Comparison of ENCODE assay signal across 8 cellular contexts in genomic region chr7:156999611-157000046, GRCh38. TPM values are rescaled to one million over a fixed set of nuclear protein-coding genes. Genes with fewer than 3 reads are reported as not detected.
A peak's percentile ranks its signal among the peaks of the same experiment; 100 is the strongest.
DNase-seq lines count a peak whose midpoint lies in the region; ATAC-seq and TF ChIP-seq lines count a peak whose summit lies in the region.

No MANE protein-coding gene starts in this region.

- CTCF ChIA-PET in MCF 10A (lab: Yijun Ruan, JAX), result interaction anchor here (0.7 kb wide), 1 partner anchor 1892 kb away, joined by 3 read pairs; no protein-coding TSS in a partner anchor

- H3K4me3 Mint-ChIP-seq in MCF 10A (ENCODE audit: unreplicated experiment), result peak overlapping the region; percentile 57

- H3K27ac Mint-ChIP-seq in MCF 10A (ENCODE audit: low read depth, unreplicated experiment), result peak overlapping the region; percentile 42

- H3K27ac ChIP-seq in GM23248 (no peak overlapping the region), mesodermal cell (ENCODE audit: low read depth, low read length, severe bottlenecking) (no peak overlapping the region)

- no peaks in the 10 kb centered on the region for H4K20me1 ChIP-seq in GM23248 (ENCODE audit: insufficient read depth)

- no peak for TF ChIP-seq CTCF in MCF 10A (IDR thresholded peaks at IDR 0.05; ENCODE audit: unreplicated experiment)

- H3K4me2 ChIP-seq in GM23248 (ENCODE audit: unreplicated experiment), result no peak overlapping the region

- H3K9me3 ChIP-seq in GM23248 (ENCODE audit: low read depth) (no peaks in the 10 kb centered on the region), mesodermal cell (ENCODE audit: control insufficient read depth, low read length) (no peaks in the 10 kb centered on the region)

- H3K79me2 ChIP-seq in GM23248 (ENCODE audit: insufficient read depth), result no peaks in the 10 kb centered on the region

- no peaks in the 10 kb centered on the region for H3F3A ChIP-seq in GM23248 (ENCODE audit: insufficient read depth)

- H3K9me2 ChIP-seq in GM23248 (ENCODE audit: insufficient read depth), result no peaks in the 10 kb centered on the region

- no peaks in the 10 kb centered on the region for H3K27me3 Mint-ChIP-seq in MCF 10A (ENCODE audit: insufficient read depth, unreplicated experiment)

- no peaks in the 10 kb centered on the region for H3K9me3 Mint-ChIP-seq in MCF 10A (ENCODE audit: unreplicated experiment)

- no peaks in the 10 kb centered on the region for H3K4me1 ChIP-seq in GM23248 (ENCODE audit: insufficient read depth)
- peaks cover 18% of the 10 kb centered on the region for H3K4me1 ChIP-seq in mesodermal cell (ENCODE audit: control insufficient read depth, insufficient read depth, low read length, poor library complexity, severe bottlenecking)

- H3K4me1 Mint-ChIP-seq in MCF 10A (ENCODE audit: insufficient read depth, unreplicated experiment), result peaks cover 6% of the 10 kb centered on the region

- 1 to 16% methylated on average over 22 to 45 of the region's 56 CpGs for WGBS in GM23248 (ENCODE audit: low coverage in 1 of 2, low lambda C conversion rate in 2 of 2, missing lambda C conversion rate in 2 of 2), 2 experiments
- 1% methylated on average over 36 to 42 of the region's 56 CpGs for WGBS in mesodermal cell (ENCODE audit: insufficient coverage in 2 of 2), 2 experiments

- no peak overlapping the region for H3K9ac ChIP-seq in GM23248

- no peaks in the 10 kb centered on the region for H3K36me3 ChIP-seq in GM23248 (ENCODE audit: low read depth)
- no peaks in the 10 kb centered on the region for H3K36me3 ChIP-seq in mesodermal cell (ENCODE audit: control insufficient read depth, insufficient read depth, low read length)

- in situ Hi-C loops in GM23248 (cut with MboI), result no loop called here

- no TSS peak for BruUV-seq in MCF 10A (replicated peaks; lab: Mats Ljungman, UMichigan)

- H3K4me3 ChIP-seq in GM23248 (0 out of 2 replicates have a peak overlapping the region, but pooled peaks have one; percentile 17), mesodermal cell (ENCODE audit: extremely low read depth, insufficient read depth, low read length, poor library complexity, severe bottlenecking) (peak overlapping the region; percentile 18)

- no peak overlapping the region for H2AFZ ChIP-seq in GM23248

- DNase-seq in AG20443 (ENCODE audit: low spot score) (peak; percentile 17), GM23248 (no peak), MCF 10A (ENCODE audit: unreplicated experiment) (no peak), occipital lobe (lab: John Stamatoyannopoulos, UW) (no peak), medulla oblongata (ENCODE audit: extremely low spot score) (no peak)

- POLR2A ChIA-PET in MCF 10A (lab: Yijun Ruan, JAX), result interaction anchor here (1.0 to 1.2 kb wide), 2 partner anchors 11 to 137 kb away, joined by 4 read pairs; partner anchors contain the start of gene MNX1

- intact Hi-C loops in MCF 10A (cut with micrococcal nuclease), result no loop called here

- H3K36me3 Mint-ChIP-seq in MCF 10A (ENCODE audit: insufficient read depth, unreplicated experiment), result peaks cover 5% of the 10 kb centered on the region

- H3K27me3 ChIP-seq in GM23248 (replicated peaks; ENCODE audit: insufficient read depth), result peaks cover 87% of the 10 kb centered on the region

- ATAC-seq in GM19397 (IDR thresholded peaks at IDR 0.05; ENCODE audit: unreplicated experiment) (no peak), HG03097 (IDR thresholded peaks at IDR 0.05; ENCODE audit: low FRiP score, unreplicated experiment) (no peak)

RNA-seq across cellular contexts. Expression of gene MNX1, which starts 10.8 kb away (rescaled TPM):
- not detected in 2 replicates for total RNA-seq in GM23248 (2014; rRNA removed; shearing (Covaris generic))
- polyA plus RNA-seq in GM23248 (2016; fragmentation: Nextera tagmentation; extraction: Ambion mirVana), result not detected in 2 replicates
- total RNA-seq in MCF 10A (2022) (0.42 and 0.47 TPM in 2 replicates), occipital lobe (not detected)
- polyA plus RNA-seq in mesodermal cell (2013, experiment 1 of 2), result not detected
- polyA plus RNA-seq in mesodermal cell (2013, experiment 2 of 2), result not detected

RNA-seq across cellular contexts. Expression of gene NOM1, which starts 50.1 kb away (rescaled TPM):
- total RNA-seq in GM23248 (2014; rRNA removed; shearing (Covaris generic)), result 13.7 and 17.9 TPM in 2 replicates
- polyA plus RNA-seq in GM23248 (2016; fragmentation: Nextera tagmentation; extraction: Ambion mirVana), result 9.2 TPM in 2 replicates
- total RNA-seq in MCF 10A (2022), result 25.9 and 34.1 TPM in 2 replicates
- 16.7 TPM for polyA plus RNA-seq in mesodermal cell (2013, experiment 1 of 2)
- polyA plus RNA-seq in mesodermal cell (2013, experiment 2 of 2), result 10.8 TPM
- total RNA-seq in occipital lobe, result 27.5 TPM
